In the genomic region with DNA sequence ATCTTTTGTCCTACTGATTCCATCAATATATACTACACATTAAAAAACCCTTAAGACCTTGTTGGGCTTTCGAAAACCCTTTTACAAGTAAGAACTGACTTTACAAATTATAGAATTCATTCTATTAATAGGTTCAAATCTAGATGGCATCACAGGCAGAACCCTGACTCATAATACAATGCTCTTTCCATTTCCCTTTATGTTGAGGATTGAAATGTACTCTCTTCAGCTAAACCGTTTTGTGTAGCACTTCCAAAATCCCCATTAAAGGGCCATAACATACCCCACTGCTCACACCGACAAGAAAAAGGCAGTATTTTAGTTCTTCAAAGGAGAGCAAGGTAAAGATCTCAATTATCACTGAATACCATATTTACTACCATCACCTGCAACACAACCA, we compare ENCODE assay signal across 1 cellular context.
TF ChIP-seq lines count a peak whose summit lies in the region.

No MANE protein-coding gene starts in this region.

TF ChIP-seq in A549, 52 proteins besides CTCF, POLR2A, EP300 and RAD21 (continued from another document):
- TF ChIP-seq HOXB5 (CRISPR knock-in tag; IDR thresholded peaks at IDR 0.05) (no peak), MYC (IDR thresholded peaks at IDR 0.05; ENCODE audit: borderline replicate concordance, low read length) (no peak), RARB (CRISPR knock-in tag; IDR thresholded peaks at IDR 0.05) (no peak), GATA3 (IDR thresholded peaks at IDR 0.05; ENCODE audit: borderline replicate concordance) (no peak), CBX8 (IDR thresholded peaks at IDR 0.05) (no peak), CBX2 (IDR thresholded peaks at IDR 0.05; ENCODE audit: borderline replicate concordance, low read depth) (no peak)
